In the genomic region with DNA sequence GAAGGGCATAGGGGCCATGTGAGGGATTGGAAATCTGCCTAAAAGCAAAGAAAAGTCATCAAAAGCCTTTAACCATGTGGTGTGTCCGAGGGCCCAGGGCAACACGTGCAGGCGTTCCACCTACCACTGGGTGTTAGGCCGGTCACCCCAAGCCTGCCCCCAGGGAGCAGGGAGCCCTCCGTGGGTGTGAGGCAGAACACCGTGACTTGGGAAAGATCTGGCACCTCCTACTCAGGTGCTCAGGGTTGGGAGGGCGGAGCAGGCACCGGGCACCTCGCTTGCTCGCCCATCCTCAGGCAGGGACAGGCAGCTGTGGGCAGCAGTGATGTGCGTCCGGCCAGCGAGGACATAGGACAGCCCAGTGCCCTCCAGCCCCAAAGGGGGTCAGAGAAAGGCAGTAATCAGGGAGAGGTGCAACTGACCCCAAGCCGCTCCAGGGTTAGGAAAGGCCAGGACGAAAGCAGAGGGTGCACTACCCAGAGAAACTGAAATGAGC, we compare ENCODE assay signal across 20 cellular contexts.
A peak's percentile ranks its signal among the peaks of the same experiment; 100 is the strongest.
DNase-seq lines count a peak whose midpoint lies in the region; ATAC-seq and TF ChIP-seq lines count a peak whose summit lies in the region.
"Had no signal": no experiment of that assay in that cellular context is flagged by ENCODE, and none has a peak within 500 bp of the region (broad histone marks: within the 10 kb centered on the region; RNA-seq: fewer than 3 reads in every experiment).

No MANE protein-coding gene starts in this region.

- no peaks in the 10 kb centered on the region for H3K79me1 ChIP-seq in neuronal stem cell (ENCODE audit: low read depth, low read length)

- TF ChIP-seq RAD21 in HCT116 (IDR thresholded peaks at IDR 0.05; ENCODE audit: low read depth): no peak

- H2BK15ac ChIP-seq in neuronal stem cell (ENCODE audit: low read length): peak overlapping the region; percentile 70

- H3K79me2 ChIP-seq in HCT116 (ENCODE audit: insufficient read depth, low read length) (no peaks in the 10 kb centered on the region), GM23338 (replicated peaks; ENCODE audit: insufficient read depth) (no peaks in the 10 kb centered on the region)

- no peak overlapping the region for H3K4me2 ChIP-seq in HCT116 (ENCODE audit: low read length)
- no peak overlapping the region for H3K4me2 ChIP-seq in neuronal stem cell (ENCODE audit: insufficient read depth, low read length, poor library complexity, severe bottlenecking)
- no peak overlapping the region for H3K4me2 ChIP-seq in GM23338

- no peak overlapping the region for H4K8ac ChIP-seq in neuronal stem cell (ENCODE audit: low read depth, low read length)

- BruUV-seq in HCT116 (replicated peaks; lab: Mats Ljungman, UMichigan): no TSS peak

- CTCF ChIA-PET in HCT116 (lab: Charles Lee): no interaction called here

- H3K36me3 Mint-ChIP-seq in endothelial cell (ENCODE audit: low read depth, unreplicated experiment) (peaks cover 4% of the 10 kb centered on the region), GM23338 (ENCODE audit: low read depth) (no peaks in the 10 kb centered on the region)
- H3K36me3 Mint-ChIP-seq: CD4-positive, alpha-beta memory T cell; IgD-negative memory B cell had no signal

- H3K18ac ChIP-seq in neuronal stem cell (ENCODE audit: low read length): peak overlapping the region; percentile 82

- DNase-seq in activated CD8-positive, alpha-beta memory T cell treated with anti-CD3 and anti-CD28 coated beads for 24 hours: peak; percentile 48
- DNase-seq in activated CD8-positive, alpha-beta memory T cell treated with anti-CD3 and anti-CD28 coated beads, Interleukin-2, amount 50 U/mL, for 48 hours: no peak
- DNase-seq in HCT116 (ENCODE audit: low read depth, low spot score) (no peak), endothelial cell (ENCODE audit: low spot score) (no peak), neuronal stem cell (ENCODE audit: low spot score) (no peak), NCI-H526 treated with DMSO at 0.1 percent for 48 hours (lab: John Stamatoyannopoulos, UW) (no peak), ACHN (no peak), GM23338 (ENCODE audit: low spot score) (no peak)
- DNase-seq: 8988T; CD4-positive, alpha-beta memory T cell; GF-D8; GM23248; Karpas-422; NCI-H1092; NCI-H146; NCI-H2029 treated with DMSO at 0.1 percent for 48 hours; NCI-H774 had no signal

- in situ Hi-C loops in ACHN (cut with HindIII; ENCODE audit: low pct_ligation_motif_present, low pct_unique_long_range_greater_than_20kb, low sequenced_read_pairs): no loop called here

- H3K36me3 ChIP-seq in HCT116 (ENCODE audit: control insufficient read depth in 1 of 2, insufficient read depth in 2 of 2, low read length in 2 of 2) (no peaks in the 10 kb centered on the region), neuronal stem cell (replicated peaks in 1 of 2; ENCODE audit: control insufficient read depth in 2 of 2, insufficient read depth in 2 of 2, low read length in 2 of 2) (no peaks in the 10 kb centered on the region), GM23338 (ENCODE audit: insufficient read depth) (no peaks in the 10 kb centered on the region)

- H4K20me1 ChIP-seq in HCT116 (ENCODE audit: insufficient read depth) (no peaks in the 10 kb centered on the region), GM23338 (replicated peaks; ENCODE audit: insufficient read depth) (no peaks in the 10 kb centered on the region)

- peak overlapping the region; percentile 17 for H3K23ac ChIP-seq in neuronal stem cell (ENCODE audit: low read depth, low read length, poor library complexity)

- no peaks in the 10 kb centered on the region for H3K9me3 Mint-ChIP-seq in endothelial cell (ENCODE audit: unreplicated experiment)
- no peaks in the 10 kb centered on the region for H3K9me3 Mint-ChIP-seq in GM23338
- H3K9me3 Mint-ChIP-seq: CD4-positive, alpha-beta memory T cell; IgD-negative memory B cell had no signal

- no peaks in the 10 kb centered on the region for H3K4me1 ChIP-seq in HCT116 (ENCODE audit: control insufficient read depth in 1 of 2, insufficient read depth in 2 of 2, low read length in 2 of 2)
- H3K4me1 ChIP-seq in neuronal stem cell (ENCODE audit: control insufficient read depth in 2 of 2, insufficient read depth in 1 of 2, low read depth in 1 of 2, low read length in 2 of 2): peaks cover 0 to 1% of the 10 kb centered on the region in 2 donors
- H3K4me1 ChIP-seq in GM23338 (ENCODE audit: insufficient read depth): no peaks in the 10 kb centered on the region

- peak overlapping the region; percentile 36 for H3K27ac Mint-ChIP-seq in endothelial cell (ENCODE audit: unreplicated experiment)
- H3K27ac Mint-ChIP-seq in GM23338: no peak overlapping the region; the same call in 1 of the 2 replicates
- H3K27ac Mint-ChIP-seq: B cell, IgD-negative memory B cell had no signal

- H2AFZ ChIP-seq in HCT116 (ENCODE audit: low read depth, low read length, poor library complexity, severe bottlenecking) (no peak overlapping the region), neuronal stem cell (ENCODE audit: low read length) (no peak overlapping the region), GM23338 (no peak overlapping the region)
- H2AFZ ChIP-seq: GM23248 had no signal

- no peaks in the 10 kb centered on the region for H3K9me2 ChIP-seq in HCT116 (ENCODE audit: insufficient read depth)
- H3K9me2 ChIP-seq in GM23338 (ENCODE audit: insufficient read depth): no peaks in the 10 kb centered on the region

- H3K9me3 ChIP-seq in HCT116 (ENCODE audit: control insufficient read depth in 1 of 2, insufficient read depth in 1 of 2, low read depth in 1 of 2, low read length in 2 of 2) (no peaks in the 10 kb centered on the region), neuronal stem cell (replicated peaks in 1 of 2; ENCODE audit: control insufficient read depth in 2 of 2, insufficient read depth in 1 of 2, low read depth in 1 of 2, low read length in 2 of 2) (no peaks in the 10 kb centered on the region)

- H3K4me3 Mint-ChIP-seq in endothelial cell (ENCODE audit: unreplicated experiment) (no peak overlapping the region), GM23338 (no peak overlapping the region)
- H3K4me3 Mint-ChIP-seq: B cell; CD4-positive, alpha-beta memory T cell; IgD-negative memory B cell had no signal

- H3K27me3 ChIP-seq in HCT116 (ENCODE audit: insufficient read depth, low read length) (no peaks in the 10 kb centered on the region), neuronal stem cell (ENCODE audit: control insufficient read depth in 3 of 3, insufficient read depth in 3 of 3, low read depth in 1 of 3, low read length in 3 of 3) (peaks cover 0 to 41% (median 0%) of the 10 kb centered on the region in 3 experiments), GM23338 (ENCODE audit: insufficient read depth) (no peaks in the 10 kb centered on the region)

- H2BK12ac ChIP-seq in neuronal stem cell (ENCODE audit: low read length): no peak overlapping the region

- H3K4me3 ChIP-seq in HCT116 (replicated peaks in 1 of 2; ENCODE audit: low read depth in 1 of 2, low read length in 2 of 2): no peak overlapping the region
- no peak overlapping the region for H3K4me3 ChIP-seq in neuronal stem cell (ENCODE audit: low read length in 2 of 2)
- no peak overlapping the region for H3K4me3 ChIP-seq in GM23338
- H3K4me3 ChIP-seq: GM23248 had no signal

- H3K9ac ChIP-seq in HCT116 (ENCODE audit: low read length) (no peak overlapping the region), neuronal stem cell (ENCODE audit: low read depth, low read length, poor library complexity) (no peak overlapping the region)
- H3K9ac ChIP-seq: GM23248 had no signal

- no peak for TF ChIP-seq CTCF in HCT116 (IDR thresholded peaks at IDR 0.05 in 2 of 3, conservative IDR thresholded peaks at IDR 0.05 in 1 of 3; ENCODE audit: borderline replicate concordance in 1 of 3, insufficient read depth in 1 of 3, low read depth in 2 of 3, low read length in 2 of 3)
- TF ChIP-seq CTCF in endothelial cell (IDR thresholded peaks at IDR 0.05; ENCODE audit: unreplicated experiment): no peak
- TF ChIP-seq CTCF in GM23338 (conservative IDR thresholded peaks at IDR 0.05; ENCODE audit: low read depth in 2 of 2): no peak

- no peak overlapping the region for H3K4ac ChIP-seq in neuronal stem cell (ENCODE audit: low read length)

- ATAC-seq in HCT116 (0 out of 2 replicates have a peak, but pooled peaks have one; percentile 21), GM23338 (no peak)
- ATAC-seq: Right ventricle myocardium inferior had no signal

- H3K27ac ChIP-seq in HCT116 (ENCODE audit: low read depth, low read length): no peak overlapping the region
- H3K27ac ChIP-seq in neuronal stem cell (replicated peaks; ENCODE audit: low read length): no peak overlapping the region
- no peak overlapping the region for H3K27ac ChIP-seq in GM23338 (ENCODE audit: low read depth)
- H3K27ac ChIP-seq: GM23248 had no signal

- intact Hi-C loops in HCT116 (cut with micrococcal nuclease): no loop called here

- peaks cover 4% of the 10 kb centered on the region for H3K4me1 Mint-ChIP-seq in endothelial cell (ENCODE audit: unreplicated experiment)
- H3K4me1 Mint-ChIP-seq in GM23338: peaks cover 10% of the 10 kb centered on the region

- H4K91ac ChIP-seq in neuronal stem cell (ENCODE audit: low read depth, low read length, poor library complexity): no peak overlapping the region

- H3K27me3 Mint-ChIP-seq in endothelial cell (ENCODE audit: unreplicated experiment): peaks cover 4% of the 10 kb centered on the region
- H3K27me3 Mint-ChIP-seq in GM23338 (ENCODE audit: insufficient read depth, low read depth, poor library complexity): peaks cover 12% of the 10 kb centered on the region
- H3K27me3 Mint-ChIP-seq: B cell had no signal

- H3K14ac ChIP-seq in neuronal stem cell (ENCODE audit: low read length): peak overlapping the region; percentile 43

- H2BK120ac ChIP-seq in neuronal stem cell (ENCODE audit: low read depth, low read length): no peak overlapping the region

- H2AK5ac ChIP-seq in neuronal stem cell (ENCODE audit: low read depth, low read length): peak overlapping the region; percentile 81

- POLR2A ChIA-PET in HCT116 (lab: Charles Lee): no interaction called here

- TF ChIP-seq POLR2A in HCT116 (IDR thresholded peaks at IDR 0.05; ENCODE audit: borderline replicate concordance, extremely low read depth, insufficient read depth, insufficient read length): no peak

- RAD21 ChIA-PET in HCT116 (lab: Charles Lee; ENCODE audit: low non-redundant PET in 1 of 2, low total read pairs in 2 of 2, uncharacterized antibody in 2 of 2, unreplicated experiment in 2 of 2): no interaction called here

- peak overlapping the region; percentile 55 for H2BK5ac ChIP-seq in neuronal stem cell (ENCODE audit: low read length)

- no peaks in the 10 kb centered on the region for H3F3A ChIP-seq in GM23338 (replicated peaks; ENCODE audit: low read depth)

- WGBS in neuronal stem cell (ENCODE audit: extremely low coverage in 2 of 2, insufficient read length in 2 of 2, insufficient replicate concordance in 1 of 2), 2 donors: no CpG with 5 or more reads among the region's 15 CpGs

TF ChIP-seq in HCT116, 20 proteins besides CTCF, POLR2A, EP300 and RAD21 (continues in another document):
- TF ChIP-seq JUND (IDR thresholded peaks at IDR 0.05) (no peak), TCF7L2 (IDR thresholded peaks at IDR 0.05; ENCODE audit: borderline replicate concordance, extremely low read depth, insufficient read depth, insufficient read length) (no peak), ZNF274 (IDR thresholded peaks at IDR 0.05; ENCODE audit: low read depth, low read length) (no peak)
